ENCODE assay signal across 10 cellular contexts in genomic region chr1:62244380-62244779, GRCh38. TPM values are rescaled to one million over a fixed set of nuclear protein-coding genes. Genes with fewer than 3 reads are reported as not detected.
"Had no signal": no experiment of that assay in that cellular context is flagged by ENCODE, and none has a peak within 500 bp of the region (broad histone marks: within the 10 kb centered on the region; RNA-seq: fewer than 3 reads in every experiment).

No MANE protein-coding gene starts in this region.

RNA-seq across cellular contexts. Expression of gene L1TD1, which starts 49.7 kb away (rescaled TPM):
- total RNA-seq: OCI-LY7, PC-3, PC-9, Right ventricle myocardium inferior, Right ventricle myocardium superior, RPMI7951, SJCRH30, SJSA1, SK-MEL-5 had no signal
- polyA plus RNA-seq: SK-N-SH had no signal
